20 cellular contexts compared by ENCODE assay signal in genomic region chr2:112029164-112029563, GRCh38.
"Had no signal": no experiment of that assay in that cellular context is flagged by ENCODE, and none has a peak within 500 bp of the region (broad histone marks: within the 10 kb centered on the region; RNA-seq: fewer than 3 reads in every experiment).

No MANE protein-coding gene starts in this region.

- H3K9me3 ChIP-seq: pancreas, stomach had no signal

- H3K36me3 ChIP-seq: neural progenitor cell, pancreas had no signal

- H3K36me3 Mint-ChIP-seq: natural killer cell treated with Interleukin-12 subunit alpha and Interleukin-12 subunit beta and Interleukin-15 and Interleukin-18, amount 100 ng/mL, for 72 hours; neural progenitor cell had no signal

- H3K4me3 Mint-ChIP-seq: dendritic cell treated with granulocyte-macrophage colony-stimulating factor and Interleukin-4, amounts not matched to agents 40 ng/mL and 50 ng/mL, for 4 days; natural killer cell treated with Interleukin-12 subunit alpha and Interleukin-12 subunit beta and Interleukin-15 and Interleukin-18, amount 100 ng/mL, for 72 hours; neural progenitor cell had no signal

- H3K27ac ChIP-seq: hepatocyte, neural progenitor cell, pancreas, stomach had no signal

- H3K27me3 Mint-ChIP-seq: progenitor cell of endocrine pancreas had no signal

- H3K9me3 Mint-ChIP-seq: dendritic cell treated with granulocyte-macrophage colony-stimulating factor and Interleukin-4, amounts not matched to agents 40 ng/mL and 50 ng/mL, for 4 days; natural killer cell treated with Interleukin-12 subunit alpha and Interleukin-12 subunit beta and Interleukin-15 and Interleukin-18, amount 100 ng/mL, for 72 hours; neural progenitor cell had no signal

- H3K9ac ChIP-seq: neural progenitor cell had no signal

- ATAC-seq: left colon; left ventricle myocardium superior; natural killer cell treated with Interleukin-12 subunit alpha and Interleukin-12 subunit beta and Interleukin-15 and Interleukin-18, amount 100 ng/mL, for 72 hours; right cardiac atrium had no signal

- DNase-seq: foreskin melanocyte; head of caudate nucleus; left colon; left ventricle myocardium superior; mesenchymal stem cell; midbrain; occipital lobe; pancreas; right cardiac atrium; small intestine; stimulated activated CD4-positive, alpha-beta T cell treated with anti-CD3 and anti-CD28 coated beads, Interleukin-12 subunit alpha, Interleukin-12 subunit beta, amount 100 ng/mL, for 4 hours; stimulated activated naive CD4-positive, alpha-beta T cell; stomach; substantia nigra had no signal

- H3K4me3 ChIP-seq: hepatocyte, lung, neural progenitor cell, pancreas, stomach had no signal

- H3K27ac Mint-ChIP-seq: dendritic cell treated with granulocyte-macrophage colony-stimulating factor and Interleukin-4, amounts not matched to agents 40 ng/mL and 50 ng/mL, for 4 days; natural killer cell treated with Interleukin-12 subunit alpha and Interleukin-12 subunit beta and Interleukin-15 and Interleukin-18, amount 100 ng/mL, for 72 hours; neural progenitor cell; progenitor cell of endocrine pancreas had no signal

- H2AFZ ChIP-seq: hepatocyte, neural progenitor cell had no signal

- H3K79me2 ChIP-seq: hepatocyte had no signal

- H3K4me2 ChIP-seq: hepatocyte, neural progenitor cell had no signal

- H3K27me3 ChIP-seq: hepatocyte, neural progenitor cell, pancreas, stomach had no signal
